Comparison of ENCODE assay signal across 1 cellular context in the genomic region with DNA sequence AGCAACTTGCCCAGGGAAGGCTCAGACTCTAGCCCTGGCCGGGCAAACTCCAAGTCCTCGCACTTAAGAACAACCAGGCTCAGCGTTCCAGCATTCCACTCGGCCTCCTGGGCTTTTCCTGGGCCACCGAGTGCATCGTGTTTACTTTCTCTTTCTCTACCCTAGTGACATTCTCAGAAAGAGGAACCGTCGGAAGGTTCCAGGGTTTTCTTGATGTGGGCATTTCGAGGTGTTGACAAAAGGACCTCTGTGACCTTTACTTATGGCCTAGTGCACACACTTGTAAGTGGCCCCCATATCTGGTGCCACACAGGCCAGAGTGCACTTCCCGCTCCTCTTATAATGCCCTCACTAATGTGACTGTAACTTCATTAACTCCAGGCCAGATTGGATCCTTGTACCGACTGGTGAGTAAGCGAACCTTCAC.
A peak's percentile ranks its signal among the peaks of the same experiment; 100 is the strongest.
TF ChIP-seq lines count a peak whose summit lies in the region.

No MANE protein-coding gene starts in this region.

TF ChIP-seq in GM12878, 131 proteins besides CTCF, POLR2A, EP300 and RAD21:
- TF ChIP-seq SPI1 (IDR thresholded peaks at IDR 0.05; ENCODE audit: borderline replicate concordance, insufficient read depth, low read depth, low read length) (peak; percentile 79), NR2F1 (conservative IDR thresholded peaks at IDR 0.05) (peak; percentile 90), CHD1 (IDR thresholded peaks at IDR 0.05; ENCODE audit: low read depth, low read length) (no peak), FOXK2 (IDR thresholded peaks at IDR 0.05) (0 out of 2 replicates have a peak, but pooled peaks have one; percentile 34), NBN (IDR thresholded peaks at IDR 0.05) (no peak), TCF7 (IDR thresholded peaks at IDR 0.05; ENCODE audit: borderline replicate concordance) (no peak), MYC (IDR thresholded peaks at IDR 0.05; ENCODE audit: insufficient read depth, insufficient read length, insufficient replicate concordance, low read length, severe bottlenecking) (no peak), KDM1A (IDR thresholded peaks at IDR 0.05; ENCODE audit: borderline replicate concordance) (no peak), STAT1 (conservative IDR thresholded peaks at IDR 0.05) (no peak), ZNF24 (IDR thresholded peaks at IDR 0.05) (0 out of 2 replicates have a peak, but pooled peaks have one; percentile 9)
- TF ChIP-seq, protein P1, sequence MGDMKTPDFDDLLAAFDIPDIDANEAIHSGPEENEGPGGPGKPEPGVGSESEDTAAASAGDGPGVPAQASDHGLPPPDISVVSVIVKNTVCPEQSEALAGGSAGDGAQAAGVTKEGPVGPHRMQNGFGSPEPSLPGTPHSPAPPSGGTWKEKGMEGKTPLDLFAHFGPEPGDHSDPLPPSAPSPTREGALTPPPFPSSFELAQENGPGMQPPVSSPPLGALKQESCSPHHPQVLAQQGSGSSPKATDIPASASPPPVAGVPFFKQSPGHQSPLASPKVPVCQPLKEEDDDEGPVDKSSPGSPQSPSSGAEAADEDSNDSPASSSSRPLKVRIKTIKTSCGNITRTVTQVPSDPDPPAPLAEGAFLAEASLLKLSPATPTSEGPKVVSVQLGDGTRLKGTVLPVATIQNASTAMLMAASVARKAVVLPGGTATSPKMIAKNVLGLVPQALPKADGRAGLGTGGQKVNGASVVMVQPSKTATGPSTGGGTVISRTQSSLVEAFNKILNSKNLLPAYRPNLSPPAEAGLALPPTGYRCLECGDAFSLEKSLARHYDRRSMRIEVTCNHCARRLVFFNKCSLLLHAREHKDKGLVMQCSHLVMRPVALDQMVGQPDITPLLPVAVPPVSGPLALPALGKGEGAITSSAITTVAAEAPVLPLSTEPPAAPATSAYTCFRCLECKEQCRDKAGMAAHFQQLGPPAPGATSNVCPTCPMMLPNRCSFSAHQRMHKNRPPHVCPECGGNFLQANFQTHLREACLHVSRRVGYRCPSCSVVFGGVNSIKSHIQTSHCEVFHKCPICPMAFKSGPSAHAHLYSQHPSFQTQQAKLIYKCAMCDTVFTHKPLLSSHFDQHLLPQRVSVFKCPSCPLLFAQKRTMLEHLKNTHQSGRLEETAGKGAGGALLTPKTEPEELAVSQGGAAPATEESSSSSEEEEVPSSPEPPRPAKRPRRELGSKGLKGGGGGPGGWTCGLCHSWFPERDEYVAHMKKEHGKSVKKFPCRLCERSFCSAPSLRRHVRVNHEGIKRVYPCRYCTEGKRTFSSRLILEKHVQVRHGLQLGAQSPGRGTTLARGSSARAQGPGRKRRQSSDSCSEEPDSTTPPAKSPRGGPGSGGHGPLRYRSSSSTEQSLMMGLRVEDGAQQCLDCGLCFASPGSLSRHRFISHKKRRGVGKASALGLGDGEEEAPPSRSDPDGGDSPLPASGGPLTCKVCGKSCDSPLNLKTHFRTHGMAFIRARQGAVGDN (IDR thresholded peaks at IDR 0.05) = peak; percentile 24; the same call in 1 of the 2 replicates
- TF ChIP-seq, protein P2, sequence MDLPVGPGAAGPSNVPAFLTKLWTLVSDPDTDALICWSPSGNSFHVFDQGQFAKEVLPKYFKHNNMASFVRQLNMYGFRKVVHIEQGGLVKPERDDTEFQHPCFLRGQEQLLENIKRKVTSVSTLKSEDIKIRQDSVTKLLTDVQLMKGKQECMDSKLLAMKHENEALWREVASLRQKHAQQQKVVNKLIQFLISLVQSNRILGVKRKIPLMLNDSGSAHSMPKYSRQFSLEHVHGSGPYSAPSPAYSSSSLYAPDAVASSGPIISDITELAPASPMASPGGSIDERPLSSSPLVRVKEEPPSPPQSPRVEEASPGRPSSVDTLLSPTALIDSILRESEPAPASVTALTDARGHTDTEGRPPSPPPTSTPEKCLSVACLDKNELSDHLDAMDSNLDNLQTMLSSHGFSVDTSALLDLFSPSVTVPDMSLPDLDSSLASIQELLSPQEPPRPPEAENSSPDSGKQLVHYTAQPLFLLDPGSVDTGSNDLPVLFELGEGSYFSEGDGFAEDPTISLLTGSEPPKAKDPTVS (IDR thresholded peaks at IDR 0.05; ENCODE audit: low read depth, low read length) = peak; percentile 80; the same call in 1 of the 2 replicates
- TF ChIP-seq, protein P3, sequence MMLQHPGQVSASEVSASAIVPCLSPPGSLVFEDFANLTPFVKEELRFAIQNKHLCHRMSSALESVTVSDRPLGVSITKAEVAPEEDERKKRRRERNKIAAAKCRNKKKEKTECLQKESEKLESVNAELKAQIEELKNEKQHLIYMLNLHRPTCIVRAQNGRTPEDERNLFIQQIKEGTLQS (IDR thresholded peaks at IDR 0.05; ENCODE audit: borderline replicate concordance, extremely low read depth, low read depth, low read length) = no peak
- TF ChIP-seq, protein P4, sequence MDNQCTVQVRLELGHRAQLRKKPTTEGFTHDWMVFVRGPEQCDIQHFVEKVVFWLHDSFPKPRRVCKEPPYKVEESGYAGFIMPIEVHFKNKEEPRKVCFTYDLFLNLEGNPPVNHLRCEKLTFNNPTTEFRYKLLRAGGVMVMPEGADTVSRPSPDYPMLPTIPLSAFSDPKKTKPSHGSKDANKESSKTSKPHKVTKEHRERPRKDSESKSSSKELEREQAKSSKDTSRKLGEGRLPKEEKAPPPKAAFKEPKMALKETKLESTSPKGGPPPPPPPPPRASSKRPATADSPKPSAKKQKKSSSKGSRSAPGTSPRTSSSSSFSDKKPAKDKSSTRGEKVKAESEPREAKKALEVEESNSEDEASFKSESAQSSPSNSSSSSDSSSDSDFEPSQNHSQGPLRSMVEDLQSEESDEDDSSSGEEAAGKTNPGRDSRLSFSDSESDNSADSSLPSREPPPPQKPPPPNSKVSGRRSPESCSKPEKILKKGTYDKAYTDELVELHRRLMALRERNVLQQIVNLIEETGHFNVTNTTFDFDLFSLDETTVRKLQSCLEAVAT (IDR thresholded peaks at IDR 0.05) = peak; percentile 83
